Comparison of ENCODE assay signal across 28 cellular contexts in genomic region chr5:180669661-180670060, GRCh38. TPM values are rescaled to one million over a fixed set of nuclear protein-coding genes. Genes with fewer than 3 reads are reported as not detected.
DNase-seq lines count a peak whose midpoint lies in the region; ATAC-seq and TF ChIP-seq lines count a peak whose summit lies in the region.
"Had no signal": no experiment of that assay in that cellular context is flagged by ENCODE, and none has a peak within 500 bp of the region (broad histone marks: within the 10 kb centered on the region; RNA-seq: fewer than 3 reads in every experiment).

No MANE protein-coding gene starts in this region.

- H3K27ac Mint-ChIP-seq in activated naive CD8-positive, alpha-beta T cell treated with anti-CD3 and anti-CD28 coated beads, Interleukin-2, amount 10 ng/mL, durations not matched to agents 7 days and 5 days, result peak overlapping the region; percentile 12
- no peak overlapping the region for H3K27ac Mint-ChIP-seq in activated naive CD8-positive, alpha-beta T cell treated with anti-CD3 and anti-CD28 coated beads, Interleukin-2, amount 50 U/mL, for 24 hours
- H3K27ac Mint-ChIP-seq in endodermal cell, result no peak overlapping the region
- H3K27ac Mint-ChIP-seq: activated B cell treated with CpG ODN at 0.5 μM for 24 hours, B cell, H9 had no signal

- H3K9me3 Mint-ChIP-seq in activated naive CD8-positive, alpha-beta T cell treated with anti-CD3 and anti-CD28 coated beads, Interleukin-2, amount 10 ng/mL, durations not matched to agents 7 days and 5 days, result no peaks in the 10 kb centered on the region
- no peaks in the 10 kb centered on the region for H3K9me3 Mint-ChIP-seq in activated naive CD8-positive, alpha-beta T cell treated with anti-CD3 and anti-CD28 coated beads, Interleukin-2, amount 50 U/mL, for 24 hours
- no peaks in the 10 kb centered on the region for H3K9me3 Mint-ChIP-seq in endodermal cell
- H3K9me3 Mint-ChIP-seq: activated B cell treated with CpG ODN at 0.5 μM for 24 hours; CD8-positive, alpha-beta memory T cell; H9; immature natural killer cell had no signal

- TF ChIP-seq CTCF in endodermal cell (conservative IDR thresholded peaks at IDR 0.05), result no peak

- H3K27me3 Mint-ChIP-seq in activated naive CD8-positive, alpha-beta T cell treated with anti-CD3 and anti-CD28 coated beads, Interleukin-2, amount 10 ng/mL, durations not matched to agents 7 days and 5 days, result peaks cover 16% of the 10 kb centered on the region
- peaks cover 8% of the 10 kb centered on the region for H3K27me3 Mint-ChIP-seq in activated naive CD8-positive, alpha-beta T cell treated with anti-CD3 and anti-CD28 coated beads, Interleukin-2, amount 50 U/mL, for 24 hours
- peaks cover 40% of the 10 kb centered on the region for H3K27me3 Mint-ChIP-seq in endodermal cell (ENCODE audit: insufficient read depth)

- H3K36me3 ChIP-seq in endodermal cell (ENCODE audit: control insufficient read depth, insufficient read depth, low read length), result no peaks in the 10 kb centered on the region
- H3K36me3 ChIP-seq: cardiac muscle cell, pancreas had no signal

- no peak overlapping the region for H3K4me3 Mint-ChIP-seq in activated naive CD8-positive, alpha-beta T cell treated with anti-CD3 and anti-CD28 coated beads, Interleukin-2, amount 10 ng/mL, durations not matched to agents 7 days and 5 days
- H3K4me3 Mint-ChIP-seq in activated naive CD8-positive, alpha-beta T cell treated with anti-CD3 and anti-CD28 coated beads, Interleukin-2, amount 50 U/mL, for 24 hours, result no peak overlapping the region
- H3K4me3 Mint-ChIP-seq in endodermal cell, result no peak overlapping the region
- H3K4me3 Mint-ChIP-seq: B cell, H9, neural crest cell had no signal

- no peak overlapping the region for H3K9ac ChIP-seq in endodermal cell (ENCODE audit: extremely low read depth, low read length, poor library complexity, severe bottlenecking)

- no peaks in the 10 kb centered on the region for H3K4me1 ChIP-seq in endodermal cell (ENCODE audit: control insufficient read depth, insufficient read depth, low read length)
- H3K4me1 ChIP-seq: pancreas, testis had no signal

- peaks cover 38% of the 10 kb centered on the region for H3K27me3 ChIP-seq in endodermal cell (ENCODE audit: control insufficient read depth, insufficient read depth, low read length, poor library complexity, severe bottlenecking)
- H3K27me3 ChIP-seq: pancreas, testis had no signal

- no peak overlapping the region for H3K27ac ChIP-seq in endodermal cell (ENCODE audit: low read depth, low read length)
- H3K27ac ChIP-seq: cardiac muscle cell, pancreas, testis had no signal

- no peak overlapping the region for H3K4me3 ChIP-seq in endodermal cell (ENCODE audit: low read length)
- H3K4me3 ChIP-seq: cardiac muscle cell, pancreas, testis had no signal

- whole genome bisulfite sequencing in endodermal cell (ENCODE audit: insufficient coverage in 1 of 2, insufficient read length in 1 of 2), 2 experiments, result 81 to 92% methylated on average over 3 to 5 of the region's 5 CpGs

- peaks cover 12% of the 10 kb centered on the region for H3K4me1 Mint-ChIP-seq in activated naive CD8-positive, alpha-beta T cell treated with anti-CD3 and anti-CD28 coated beads, Interleukin-2, amount 10 ng/mL, durations not matched to agents 7 days and 5 days
- H3K4me1 Mint-ChIP-seq in activated naive CD8-positive, alpha-beta T cell treated with anti-CD3 and anti-CD28 coated beads, Interleukin-2, amount 50 U/mL, for 24 hours, result peaks cover 3% of the 10 kb centered on the region
- no peaks in the 10 kb centered on the region for H3K4me1 Mint-ChIP-seq in endodermal cell

- peaks cover 1% of the 10 kb centered on the region for H3K36me3 Mint-ChIP-seq in activated naive CD8-positive, alpha-beta T cell treated with anti-CD3 and anti-CD28 coated beads, Interleukin-2, amount 10 ng/mL, durations not matched to agents 7 days and 5 days
- no peaks in the 10 kb centered on the region for H3K36me3 Mint-ChIP-seq in activated naive CD8-positive, alpha-beta T cell treated with anti-CD3 and anti-CD28 coated beads, Interleukin-2, amount 50 U/mL, for 24 hours (ENCODE audit: low read depth)
- H3K36me3 Mint-ChIP-seq in endodermal cell (ENCODE audit: low read depth), result no peaks in the 10 kb centered on the region
- H3K36me3 Mint-ChIP-seq: immature natural killer cell had no signal

- ATAC-seq in activated naive CD8-positive, alpha-beta T cell treated with anti-CD3 and anti-CD28 coated beads, Interleukin-2, amount 10 ng/mL, durations not matched to agents 7 days and 5 days (ENCODE audit: low read depth), result no peak
- no peak for ATAC-seq in activated naive CD8-positive, alpha-beta T cell treated with anti-CD3 and anti-CD28 coated beads, Interleukin-2, amount 50 U/mL, for 24 hours
- ATAC-seq in HG03196 (IDR thresholded peaks at IDR 0.05; ENCODE audit: unreplicated experiment) (no peak), HG03442 (IDR thresholded peaks at IDR 0.05; ENCODE audit: unreplicated experiment) (no peak)

- no peak for DNase-seq in activated naive CD8-positive, alpha-beta T cell treated with anti-CD3 and anti-CD28 coated beads, Interleukin-2, amount 10 ng/mL, durations not matched to agents 7 days and 5 days
- no peak for DNase-seq in activated naive CD8-positive, alpha-beta T cell treated with anti-CD3 and anti-CD28 coated beads, Interleukin-2, amount 50 U/mL, for 24 hours
- DNase-seq in Kasumi-1 (lab: John Stamatoyannopoulos, UW) (peak; percentile 39 to 56), endodermal cell (peak; percentile 45), ureter (ENCODE audit: low spot score) (peak; percentile 36)
- DNase-seq: ACHN; activated B cell treated with CpG ODN at 0.5 μM for 24 hours; activated CD4-positive, alpha-beta T cell treated with anti-CD3 and anti-CD28 coated beads, Interleukin-2, amount 50 U/mL, for 1 hour; activated effector memory CD4-positive, alpha-beta T cell treated with anti-CD3 and anti-CD28 coated beads, Interleukin-2, amount 50 U/mL, for 16 hours; activated T-cell treated with anti-CD3 and anti-CD28 coated beads, Interleukin-2, amount 50 U/mL, for 1 hour; CD8-positive, alpha-beta memory T cell; effector memory CD4-positive, alpha-beta T cell; erythroblast; H9; immature natural killer cell; NCI-H446 treated with DMSO at 0.1 percent for 48 hours; pancreas; retina; Right ventricle myocardium superior; small intestine; stimulated activated naive CD4-positive, alpha-beta T cell treated with Interleukin-2 at 50 U/mL for 16 hours; SW 1271; testis had no signal

- H3K9me3 ChIP-seq in endodermal cell (ENCODE audit: control insufficient read depth, low read length), result no peaks in the 10 kb centered on the region
- H3K9me3 ChIP-seq: pancreas, testis had no signal

- POLR2A ChIA-PET in activated naive CD8-positive, alpha-beta T cell treated with anti-CD3 and anti-CD28 coated beads, Interleukin-2, amount 10 ng/mL, durations not matched to agents 7 days and 5 days (lab: Charles Lee), result no interaction called here

RNA-seq across cellular contexts. Expression of gene FLT4, which starts 20.3 kb away (rescaled TPM):
- 10 to 100 TPM; 11.6 to 13.2 TPM for total RNA-seq in activated naive CD8-positive, alpha-beta T cell treated with anti-CD3 and anti-CD28 coated beads, Interleukin-2, amount 10 ng/mL, durations not matched to agents 7 days and 5 days
- total RNA-seq in endodermal cell (1 to 10 TPM; 6.9 to 7.9 TPM), ureter (12.1 TPM)
- 5.0 TPM for polyA plus RNA-seq in endodermal cell (2013, experiment 1 of 2)
- polyA plus RNA-seq in endodermal cell (2013, experiment 2 of 2), result 5.1 TPM
- total RNA-seq: activated B cell treated with CpG ODN at 0.5 μM for 24 hours, B cell had no signal

Comparison
In these comparisons a context has a peak if more than half of its experiments do, and no peak if none do; other contexts are left out.
1. DNase-seq: peak in Kasumi-1 (2 of 2), endodermal cell (single experiment) and ureter (single experiment); none in activated naive CD8-positive, alpha-beta T cell treated with anti-CD3 and anti-CD28 coated beads, Interleukin-2, amount 10 ng/mL, durations not matched to agents 7 days and 5 days (single experiment) and activated naive CD8-positive, alpha-beta T cell treated with anti-CD3 and anti-CD28 coated beads, Interleukin-2, amount 50 U/mL, for 24 hours (single experiment).